22 cellular contexts compared by ENCODE assay signal in the genomic region with DNA sequence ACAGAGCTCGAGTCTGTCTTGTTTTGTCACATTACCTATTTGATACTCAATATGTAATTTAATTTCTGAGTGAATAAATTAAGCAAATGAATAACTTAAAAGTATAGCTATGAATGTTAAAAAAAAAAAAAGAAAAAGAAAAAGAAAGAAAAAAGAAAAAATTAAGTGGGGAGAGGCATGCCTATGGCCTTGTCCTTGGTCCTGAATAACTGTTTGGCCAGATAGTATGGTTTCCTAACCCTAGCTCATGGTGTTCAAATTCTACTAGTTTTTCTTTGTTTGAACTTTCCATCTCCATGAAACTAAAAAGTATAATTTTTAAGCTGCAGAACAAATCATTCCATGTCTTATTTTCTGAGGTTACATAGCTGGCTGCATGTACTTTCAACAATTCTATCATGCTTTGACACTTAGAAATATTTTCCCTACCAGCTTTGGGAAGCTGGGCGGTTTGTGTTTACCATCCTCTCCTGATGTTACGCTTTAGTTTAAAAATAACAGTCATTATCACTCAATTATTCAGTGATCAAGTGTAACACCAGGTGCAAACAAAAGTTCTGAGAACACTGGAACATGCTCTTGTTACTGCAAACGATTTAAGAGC. TPM values are rescaled to one million over a fixed set of nuclear protein-coding genes. Genes with fewer than 3 reads are reported as not detected.
DNase-seq lines count a peak whose midpoint lies in the region; ATAC-seq lines count a peak whose summit lies in the region.
"Had no signal": no experiment of that assay in that cellular context is flagged by ENCODE, and none has a peak within 500 bp of the region (broad histone marks: within the 10 kb centered on the region; RNA-seq: fewer than 3 reads in every experiment).

No MANE protein-coding gene starts in this region.

- WGBS in mesendoderm (ENCODE audit: extremely low coverage, insufficient coverage, low lambda C conversion rate): no CpG with 5 or more reads among the region's 4 CpGs

- H3K27ac ChIP-seq in mesendoderm (ENCODE audit: low read depth, low read length): no peak overlapping the region
- H3K27ac ChIP-seq: ascending aorta, foreskin keratinocyte had no signal

- no peaks in the 10 kb centered on the region for H3K27me3 ChIP-seq in mesendoderm (ENCODE audit: insufficient read depth, low read length, poor library complexity)
- H3K27me3 ChIP-seq: ascending aorta, foreskin keratinocyte had no signal

- no peak overlapping the region for H3K18ac ChIP-seq in mesendoderm (ENCODE audit: low read length)

- H3K79me2 ChIP-seq in mesendoderm (ENCODE audit: control insufficient read depth, insufficient read depth, low read length): no peaks in the 10 kb centered on the region

- no peak overlapping the region for H3K9ac ChIP-seq in mesendoderm (ENCODE audit: low read length)

- no peak overlapping the region for H4K5ac ChIP-seq in mesendoderm (ENCODE audit: low read length)

- H3K4ac ChIP-seq in mesendoderm (ENCODE audit: low read depth, low read length): no peak overlapping the region

- no peak for ATAC-seq in HG03280 (IDR thresholded peaks at IDR 0.05; ENCODE audit: unreplicated experiment)
- ATAC-seq: activated T-cell treated with anti-CD3 and anti-CD28 coated beads, Interleukin-2, amount 50 U/mL, for 72 hours; foreskin keratinocyte had no signal

- no peaks in the 10 kb centered on the region for H3K4me1 ChIP-seq in mesendoderm (ENCODE audit: control insufficient read depth, low read depth, low read length)
- H3K4me1 ChIP-seq: ascending aorta, foreskin keratinocyte had no signal

- no peak overlapping the region for H3K4me3 ChIP-seq in mesendoderm (ENCODE audit: low read length)
- H3K4me3 ChIP-seq: ascending aorta had no signal

- H3K4me2 ChIP-seq in mesendoderm (ENCODE audit: low read length): no peak overlapping the region

- H4K8ac ChIP-seq in mesendoderm (ENCODE audit: low read depth, low read length): no peak overlapping the region

- H3K23ac ChIP-seq in mesendoderm (ENCODE audit: low read length): no peak overlapping the region

- DNase-seq in NCI-H1092 treated with DMSO at 0.1 percent for 48 hours (lab: John Stamatoyannopoulos, UW): peak; percentile 44
- no peak for DNase-seq in NCI-H1092 (lab: John Stamatoyannopoulos, UW)
- peak; percentile 73 for DNase-seq in NCI-H1417 treated with DMSO at 0.1 percent for 48 hours (lab: John Stamatoyannopoulos, UW)
- DNase-seq in NCI-H748 (lab: John Stamatoyannopoulos, UW; ENCODE audit: unreplicated experiment): peak; percentile 93
- peak; percentile 70 for DNase-seq in left kidney (ENCODE audit: low read depth, low spot score)
- no peak for DNase-seq in AG20443 (ENCODE audit: low spot score)
- no peak for DNase-seq in mesendoderm
- DNase-seq: activated CD4-positive, alpha-beta T cell treated with anti-CD3 and anti-CD28 coated beads for 1 hour; activated naive CD4-positive, alpha-beta T cell treated with anti-CD3 and anti-CD28 coated beads, Interleukin-2, amount 10 ng/mL, durations not matched to agents 7 days and 5 days; activated T-cell treated with anti-CD3 and anti-CD28 coated beads, Interleukin-2, amount 50 U/mL, for 72 hours; C1 segment of cervical spinal cord; cerebellar nuclear complex; foreskin keratinocyte; hypothalamus; KG1; MV-4-11; naive B cell; stimulated activated CD8-positive, alpha-beta memory T cell treated with anti-CD3 and anti-CD28 coated beads, Interleukin-4, amount 100 ng/mL, for 48 hours; SW 1271 had no signal

- H3K36me3 ChIP-seq in mesendoderm (ENCODE audit: control insufficient read depth, insufficient read depth, low read length): no peaks in the 10 kb centered on the region
- H3K36me3 ChIP-seq: ascending aorta had no signal

- no peak overlapping the region for H3K56ac ChIP-seq in mesendoderm (ENCODE audit: low read length)

- H3K79me1 ChIP-seq in mesendoderm (ENCODE audit: low read length): no peaks in the 10 kb centered on the region

- H2BK120ac ChIP-seq in mesendoderm (ENCODE audit: low read depth, low read length): no peak overlapping the region

- no peak overlapping the region for H2BK5ac ChIP-seq in mesendoderm (ENCODE audit: low read length)

- H2BK15ac ChIP-seq in mesendoderm (replicated peaks; ENCODE audit: low read depth): no peak overlapping the region

- no peak overlapping the region for H2AK5ac ChIP-seq in mesendoderm (ENCODE audit: low read length)

RNA-seq across cellular contexts. Expression of gene TOX3, which starts 31.8 kb away (rescaled TPM):
- 3.6 TPM for polyA plus RNA-seq in mesendoderm (2013, experiment 1 of 2)
- polyA plus RNA-seq in mesendoderm (2013, experiment 2 of 2): 3.6 TPM
- polyA plus RNA-seq: keratinocyte had no signal

Comparison
In these comparisons a context has a peak if more than half of its experiments do, and no peak if none do; other contexts are left out.
1. DNase-seq: peak in NCI-H1092 treated with DMSO at 0.1 percent for 48 hours (single experiment), NCI-H1417 treated with DMSO at 0.1 percent for 48 hours (single experiment), NCI-H748 (single experiment) and left kidney (single experiment); none in NCI-H1092 (single experiment), AG20443 (single experiment) and mesendoderm (single experiment).